Comparison of ENCODE assay signal across 23 cellular contexts in genomic region chr17:34257299-34257985, GRCh38. TPM values are rescaled to one million over a fixed set of nuclear protein-coding genes. Genes with fewer than 3 reads are reported as not detected.
DNase-seq lines count a peak whose midpoint lies in the region; ATAC-seq and TF ChIP-seq lines count a peak whose summit lies in the region.
"Had no signal": no experiment of that assay in that cellular context is flagged by ENCODE, and none has a peak within 500 bp of the region (broad histone marks: within the 10 kb centered on the region; RNA-seq: fewer than 3 reads in every experiment).

No MANE protein-coding gene starts in this region.

- peaks cover 19% of the 10 kb centered on the region for H3K4me1 ChIP-seq in IMR-90 (ENCODE audit: control insufficient read depth, insufficient read depth, low read length)

- no peak overlapping the region for H2BK120ac ChIP-seq in IMR-90 (ENCODE audit: low read depth, low read length)

- H3K23ac ChIP-seq in IMR-90 (ENCODE audit: low read depth, low read length) = no peak overlapping the region

- peaks cover 3% of the 10 kb centered on the region; the same call in 1 of the 2 replicates for H3K36me3 ChIP-seq in IMR-90 (ENCODE audit: control insufficient read depth, insufficient read depth, low read length)

- H3K36me3 Mint-ChIP-seq in activated CD8-positive, alpha-beta T cell treated with anti-CD3 and anti-CD28 coated beads, Interleukin-2, amount 10 ng/mL, durations not matched to agents 7 days and 5 days (ENCODE audit: low read depth) = no peaks in the 10 kb centered on the region
- H3K36me3 Mint-ChIP-seq: CD4-positive, alpha-beta memory T cell; IgD-negative memory B cell had no signal

- H3K27me3 Mint-ChIP-seq in activated CD8-positive, alpha-beta T cell treated with anti-CD3 and anti-CD28 coated beads, Interleukin-2, amount 10 ng/mL, durations not matched to agents 7 days and 5 days (ENCODE audit: low read depth) = peaks cover 26% of the 10 kb centered on the region

- no peak overlapping the region for H4K91ac ChIP-seq in IMR-90 (ENCODE audit: insufficient read depth, low read depth, low read length)

- dilution Hi-C loops in IMR-90 (cut with HindIII; ENCODE audit: low sequenced_read_pairs, unreplicated experiment) = no loop called here

- H2AK5ac ChIP-seq in IMR-90 (ENCODE audit: low read depth, low read length) = no peak overlapping the region

- no peak overlapping the region for H4K5ac ChIP-seq in IMR-90 (ENCODE audit: low read depth, low read length)

- POLR2A ChIA-PET in IMR-90 (lab: Charles Lee; ENCODE audit: unreplicated experiment) = interaction anchor here (1.4 to 1.8 kb wide), 2 partner anchors 93 to 97 kb away, joined by 5 to 6 read pairs; no protein-coding TSS in a partner anchor
- POLR2A ChIA-PET in activated CD8-positive, alpha-beta T cell treated with anti-CD3 and anti-CD28 coated beads, Interleukin-2, amount 10 ng/mL, durations not matched to agents 7 days and 5 days (lab: Charles Lee) = no interaction called here

- no TSS peak for BruUV-seq in IMR-90 (replicated peaks; lab: Mats Ljungman, UMichigan)

- no peak overlapping the region for H3K4me2 ChIP-seq in IMR-90 (ENCODE audit: low read depth, low read length)
- H3K4me2 ChIP-seq: KMS-11 had no signal

- no peak overlapping the region for H3K27ac ChIP-seq in IMR-90 (ENCODE audit: insufficient read depth, low read length)
- H3K27ac ChIP-seq: A549, KMS-11 had no signal

- no peak overlapping the region for H3K14ac ChIP-seq in IMR-90 (replicated peaks; ENCODE audit: low read depth, low read length)

- no peak for TF ChIP-seq RAD21 in IMR-90 (IDR thresholded peaks at IDR 0.05; ENCODE audit: low read length)

- no peak overlapping the region for H3K56ac ChIP-seq in IMR-90 (ENCODE audit: extremely low read depth, insufficient read depth, low read length)

- intact Hi-C loops in IMR-90 (cut with micrococcal nuclease) = no loop called here

- no peaks in the 10 kb centered on the region for H3K9me3 ChIP-seq in IMR-90 (ENCODE audit: control insufficient read depth, insufficient read depth, low read length)
- H3K9me3 ChIP-seq: A549 had no signal

- H3K27ac Mint-ChIP-seq in activated CD8-positive, alpha-beta T cell treated with anti-CD3 and anti-CD28 coated beads, Interleukin-2, amount 10 ng/mL, durations not matched to agents 7 days and 5 days = no peak overlapping the region
- H3K27ac Mint-ChIP-seq: CD4-positive, alpha-beta memory T cell; IgD-negative memory B cell had no signal

- H3K9me3 Mint-ChIP-seq in activated CD8-positive, alpha-beta T cell treated with anti-CD3 and anti-CD28 coated beads, Interleukin-2, amount 10 ng/mL, durations not matched to agents 7 days and 5 days (ENCODE audit: insufficient read depth) = no peaks in the 10 kb centered on the region
- H3K9me3 Mint-ChIP-seq: CD4-positive, alpha-beta memory T cell had no signal

- H2BK20ac ChIP-seq in IMR-90 (ENCODE audit: low read depth, low read length) = no peak overlapping the region

- no peak for ATAC-seq in IMR-90 (ENCODE audit: low read depth)
- no peak for ATAC-seq in HG02885 (IDR thresholded peaks at IDR 0.05; ENCODE audit: poor library complexity, unreplicated experiment)
- ATAC-seq in activated CD8-positive, alpha-beta T cell treated with anti-CD3 and anti-CD28 coated beads, Interleukin-2, amount 10 ng/mL, durations not matched to agents 7 days and 5 days = no peak
- ATAC-seq: A549, GM12878 had no signal

- no peak overlapping the region for H4K8ac ChIP-seq in IMR-90 (ENCODE audit: low read depth in 2 of 2, low read length in 2 of 2)

- no peak overlapping the region for H2AK9ac ChIP-seq in IMR-90 (replicated peaks; ENCODE audit: low read depth, low read length, poor library complexity)

- no peak overlapping the region for H2BK5ac ChIP-seq in IMR-90 (ENCODE audit: low read depth, low read length, poor library complexity, severe bottlenecking)

- no peaks in the 10 kb centered on the region for H3K27me3 ChIP-seq in IMR-90 (ENCODE audit: control insufficient read depth, insufficient read depth, low read length)

- in situ Hi-C loops in IMR-90 (cut with MboI; ENCODE audit: low sequenced_read_pairs) = loop anchor here (25.0 kb wide), 1 partner anchor 855 kb away; the partner anchor contains the start of genes FNDC8 and RAD51D

- peaks cover 11% of the 10 kb centered on the region for H3K4me1 Mint-ChIP-seq in activated CD8-positive, alpha-beta T cell treated with anti-CD3 and anti-CD28 coated beads, Interleukin-2, amount 10 ng/mL, durations not matched to agents 7 days and 5 days (ENCODE audit: low read depth)

- no peak overlapping the region for H3K9ac ChIP-seq in IMR-90 (ENCODE audit: low read depth, low read length)
- H3K9ac ChIP-seq: KMS-11 had no signal

- H3K4me3 ChIP-seq in IMR-90 (ENCODE audit: insufficient read depth, low read depth, low read length) (no peak overlapping the region), cardiac fibroblast (replicated peaks in 1 of 2; ENCODE audit: low read depth in 2 of 2, low read length in 2 of 2) (peak overlapping the region in 1 of 2 donors; percentile 29)
- H3K4me3 ChIP-seq: A549, GM12878 had no signal

- no peak for TF ChIP-seq CTCF in IMR-90 (conservative IDR thresholded peaks at IDR 0.05; ENCODE audit: low read depth, low read length)
- no peak for TF ChIP-seq CTCF in cardiac fibroblast (IDR thresholded peaks at IDR 0.05; ENCODE audit: low read depth, low read length)

- H3K4me3 Mint-ChIP-seq in activated CD8-positive, alpha-beta T cell treated with anti-CD3 and anti-CD28 coated beads, Interleukin-2, amount 10 ng/mL, durations not matched to agents 7 days and 5 days = no peak overlapping the region
- H3K4me3 Mint-ChIP-seq: CD4-positive, alpha-beta memory T cell; IgD-negative memory B cell had no signal

- no peak for TF ChIP-seq POLR2A in IMR-90 (IDR thresholded peaks at IDR 0.05; ENCODE audit: low read depth, low read length)

- H3K4ac ChIP-seq in IMR-90 (ENCODE audit: low read depth, low read length) = no peak overlapping the region

- H3K18ac ChIP-seq in IMR-90 (ENCODE audit: low read depth, low read length) = no peak overlapping the region

- peaks cover 12% of the 10 kb centered on the region; the same call in 1 of the 2 replicates for H3K9me1 ChIP-seq in IMR-90 (ENCODE audit: insufficient read depth, low read length)

- CTCF ChIA-PET in IMR-90 (lab: Yijun Ruan, JAX) = interaction anchor here (1.7 kb wide), 1 partner anchor 19 kb away, joined by 5 read pairs; no protein-coding TSS in a partner anchor
- CTCF ChIA-PET in activated CD8-positive, alpha-beta T cell treated with anti-CD3 and anti-CD28 coated beads, Interleukin-2, amount 10 ng/mL, durations not matched to agents 7 days and 5 days (lab: Charles Lee) = no interaction called here

- WGBS in IMR-90 (ENCODE audit: extremely low coverage in 2 of 2, insufficient read length in 1 of 2), 2 experiments = 100% methylated on average over 2 of the region's 5 CpGs; no CpG with 5 or more reads in 1 of the 2 experiments

- no peak overlapping the region for H2BK15ac ChIP-seq in IMR-90 (ENCODE audit: low read depth, low read length)

- H2AFZ ChIP-seq in IMR-90 (replicated peaks; ENCODE audit: low read length, poor library complexity) = no peak overlapping the region

- H4K20me1 ChIP-seq in IMR-90 (ENCODE audit: insufficient read depth, low read length) = no peaks in the 10 kb centered on the region

- no peaks in the 10 kb centered on the region for H3K79me1 ChIP-seq in IMR-90 (ENCODE audit: low read depth in 1 of 2, low read length in 2 of 2)

- peak; percentile 35 for DNase-seq in IMR-90
- DNase-seq in cardiac fibroblast (ENCODE audit: low read depth in 2 of 2) = peak; percentile 66 to 72
- peak; percentile 12 for DNase-seq in kidney glomerular epithelial cell (lab: John Stamatoyannopoulos, UW)
- DNase-seq in SKM-1 (lab: John Stamatoyannopoulos, UW; ENCODE audit: unreplicated experiment) = no peak
- DNase-seq in RPMI8226 = no peak
- DNase-seq in activated CD8-positive, alpha-beta T cell treated with anti-CD3 and anti-CD28 coated beads, Interleukin-2, amount 10 ng/mL, durations not matched to agents 7 days and 5 days = no peak
- DNase-seq: C1 segment of cervical spinal cord; CD4-positive, alpha-beta memory T cell; COR-L47; DMS53; GDM1; HCEC 1CT; MM.1S; NCI-H2029; NCI-H526 treated with DMSO at 0.1 percent for 48 hours; SHP77 treated with DMSO at 0.1 percent for 48 hours had no signal

TF ChIP-seq in IMR-90, 13 proteins besides CTCF, POLR2A, EP300 and RAD21:
- no peak for TF ChIP-seq CHD1 (IDR thresholded peaks at IDR 0.05; ENCODE audit: low read depth, low read length)
- TF ChIP-seq RFX5 (IDR thresholded peaks at IDR 0.05; ENCODE audit: low read depth, low read length) = no peak
- TF ChIP-seq CEBPB (IDR thresholded peaks at IDR 0.05; ENCODE audit: low read depth, low read length) = no peak
- TF ChIP-seq ELK1 (IDR thresholded peaks at IDR 0.05; ENCODE audit: borderline replicate concordance, low read depth, low read length) = no peak
- TF ChIP-seq FOS (IDR thresholded peaks at IDR 0.05; ENCODE audit: low read depth, low read length) = no peak

RNA-seq across cellular contexts. Expression of gene CCL2, which starts 2.4 kb away (rescaled TPM):
- total RNA-seq in IMR-90 (2012; rRNA removed) = 126 and 206 TPM in 2 replicates
- 85.9 and 103 TPM in 2 replicates for polyA plus RNA-seq in IMR-90 (2012; rRNA removed)
- polyA plus RNA-seq in IMR-90 (2012; cell fraction: cytosol; rRNA removed) = 67.4 and 73.1 TPM in 2 replicates
- 22.7 and 55.8 TPM in 2 replicates for polyA plus RNA-seq in IMR-90 (2012; cell fraction: nucleus; rRNA removed; ENCODE audit: low replicate concordance)
- total RNA-seq in activated CD8-positive, alpha-beta T cell treated with anti-CD3 and anti-CD28 coated beads, Interleukin-2, amount 10 ng/mL, durations not matched to agents 7 days and 5 days = not detected
- total RNA-seq: GM12878, NCI-H460 had no signal
- polyA plus RNA-seq: CD4-positive, alpha-beta memory T cell; IgD-negative memory B cell had no signal

RNA-seq across cellular contexts. Expression of gene CCL7, which starts 12.6 kb away (rescaled TPM):
- 0.18 and 0.28 TPM in 2 replicates for total RNA-seq in IMR-90 (2012; rRNA removed)
- 0.24 and 0.58 TPM in 2 replicates for polyA plus RNA-seq in IMR-90 (2012; rRNA removed)
- 0.15 and 0.27 TPM in 2 replicates for polyA plus RNA-seq in IMR-90 (2012; cell fraction: cytosol; rRNA removed)
- not detected in 2 replicates for polyA plus RNA-seq in IMR-90 (2012; cell fraction: nucleus; rRNA removed; ENCODE audit: low replicate concordance)
- not detected for total RNA-seq in activated CD8-positive, alpha-beta T cell treated with anti-CD3 and anti-CD28 coated beads, Interleukin-2, amount 10 ng/mL, durations not matched to agents 7 days and 5 days
- total RNA-seq: CD4-positive, alpha-beta memory T cell; GM12878; H1; NCI-H460 had no signal
- polyA plus RNA-seq: CD4-positive, alpha-beta memory T cell; GM12878; H1; IgD-negative memory B cell had no signal

RNA-seq across cellular contexts. Expression of gene CCL11, which starts 28.1 kb away (rescaled TPM):
- total RNA-seq in IMR-90 (2012; rRNA removed) = not detected in 2 replicates
- polyA plus RNA-seq in IMR-90 (2012; rRNA removed) = not detected in 2 replicates
- not detected in 2 replicates for polyA plus RNA-seq in IMR-90 (2012; cell fraction: cytosol; rRNA removed)
- not detected in 2 replicates for polyA plus RNA-seq in IMR-90 (2012; cell fraction: nucleus; rRNA removed; ENCODE audit: low replicate concordance)
- not detected for total RNA-seq in activated CD8-positive, alpha-beta T cell treated with anti-CD3 and anti-CD28 coated beads, Interleukin-2, amount 10 ng/mL, durations not matched to agents 7 days and 5 days
- total RNA-seq: CD4-positive, alpha-beta memory T cell; GM12878; H1; NCI-H460 had no signal
- polyA plus RNA-seq: A549; CD4-positive, alpha-beta memory T cell; GM12878; H1; IgD-negative memory B cell had no signal

Comparison
In these comparisons a context has a peak if more than half of its experiments do, and no peak if none do; other contexts are left out.
1. DNase-seq: peak in IMR-90 (single experiment), cardiac fibroblast (2 of 2) and kidney glomerular epithelial cell (single experiment); none in SKM-1 (single experiment), RPMI8226 (single experiment) and activated CD8-positive, alpha-beta T cell treated with anti-CD3 and anti-CD28 coated beads, Interleukin-2, amount 10 ng/mL, durations not matched to agents 7 days and 5 days (single experiment).
2. RNA of gene CCL2, which starts 2.4 kb away (total RNA-seq): 126 to 206 TPM in IMR-90; not detected in activated CD8-positive, alpha-beta T cell treated with anti-CD3 and anti-CD28 coated beads, Interleukin-2, amount 10 ng/mL, durations not matched to agents 7 days and 5 days; every median in the first group is over 100 times any median in the second.